Comparison of ENCODE assay signal across 18 cellular contexts in the genomic region with DNA sequence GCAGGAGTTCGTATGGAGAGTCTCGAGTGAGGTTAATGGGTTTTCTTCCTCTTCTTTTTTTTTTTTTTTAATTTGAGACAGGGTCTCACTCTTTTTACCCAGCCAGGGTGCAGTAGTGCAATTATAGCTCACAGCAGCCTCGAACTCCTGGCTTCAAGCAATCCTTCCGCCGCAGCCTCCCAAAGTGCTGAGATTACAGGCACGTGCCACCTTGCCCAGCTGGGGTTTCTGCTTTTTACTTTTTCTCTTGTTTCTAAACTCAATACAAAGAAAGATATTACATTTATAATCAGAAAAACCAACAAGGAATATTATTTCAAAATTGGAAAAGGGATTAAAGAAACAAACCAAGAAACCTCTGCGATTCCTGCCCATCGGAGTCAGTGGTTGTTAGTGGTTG.
DNase-seq lines count a peak whose midpoint lies in the region; ATAC-seq, FAIRE-seq and TF ChIP-seq lines count a peak whose summit lies in the region.
"Had no signal": no experiment of that assay in that cellular context is flagged by ENCODE, and none has a peak within 500 bp of the region (broad histone marks: within the 10 kb centered on the region; RNA-seq: fewer than 3 reads in every experiment).

No MANE protein-coding gene starts in this region.

- peak overlapping the region; percentile 49 for H4K91ac ChIP-seq in H1 (replicated peaks; ENCODE audit: insufficient read length, low read length)

- ATAC-seq in GM19397 (IDR thresholded peaks at IDR 0.05; ENCODE audit: unreplicated experiment), result no peak
- ATAC-seq: left ventricle myocardium superior had no signal

- H3K4me1 Mint-ChIP-seq in neural progenitor cell, result peaks cover 33% of the 10 kb centered on the region

- WGBS in H1 (ENCODE audit: extremely low coverage in 1 of 2, insufficient coverage in 1 of 2, insufficient read length in 1 of 2, insufficient replicate concordance in 2 of 2, low coverage in 1 of 2, low lambda C conversion rate in 2 of 2, missing lambda C conversion rate in 1 of 2), 2 experiments, result 92% methylated on average over 7 of the region's 8 CpGs; no CpG with 5 or more reads in 1 of the 2 experiments

- H4K20me1 ChIP-seq in H1 (replicated peaks in 1 of 2; ENCODE audit: control insufficient read depth in 1 of 2, insufficient read depth in 2 of 2, low read length in 2 of 2), result no peaks in the 10 kb centered on the region
- no peaks in the 10 kb centered on the region for H4K20me1 ChIP-seq in neural progenitor cell (ENCODE audit: low read depth)

- H3K9me3 Mint-ChIP-seq in neural progenitor cell, result no peaks in the 10 kb centered on the region
- H3K9me3 Mint-ChIP-seq: activated CD4-positive, alpha-beta T cell treated with anti-CD3 and anti-CD28 coated beads, Interleukin-2, amount 10 ng/mL, durations not matched to agents 24 days and 14 days; naive B cell had no signal

- no peak overlapping the region for H3K23ac ChIP-seq in H1 (ENCODE audit: insufficient read length)

- no peak overlapping the region for H4K8ac ChIP-seq in H1 (ENCODE audit: extremely low read depth, insufficient read depth, low read length)

- no peak overlapping the region for H3K4ac ChIP-seq in H1 (replicated peaks; ENCODE audit: insufficient read length, low read depth, low read length)

- H2BK5ac ChIP-seq in H1 (ENCODE audit: low read depth, low read length), result no peak overlapping the region

- POLR2A ChIA-PET in H1 (lab: Charles Lee; ENCODE audit: partially characterized antibody), result interaction anchor here (1.1 kb wide), 1 partner anchor 30 kb away, joined by 3 read pairs; no protein-coding TSS in a partner anchor

- TF ChIP-seq EP300 in H1 (IDR thresholded peaks at IDR 0.05; ENCODE audit: borderline replicate concordance in 1 of 2, low read depth in 2 of 2, low read length in 2 of 2), result no peak

- no peak for TF ChIP-seq CTCF in H1 (IDR thresholded peaks at IDR 0.05; ENCODE audit: control extremely low read depth in 1 of 3, insufficient read depth in 1 of 3, low read depth in 1 of 3, low read length in 3 of 3)
- no peak for TF ChIP-seq CTCF in neural progenitor cell (IDR thresholded peaks at IDR 0.05)

- H3K4me3 ChIP-seq in NT2/D1 (ENCODE audit: insufficient read length, low read depth), result no peak overlapping the region
- no peak overlapping the region for H3K4me3 ChIP-seq in H1 (ENCODE audit: extremely low read depth in 1 of 4, insufficient read depth in 2 of 4, low read depth in 3 of 4, low read length in 4 of 4)
- H3K4me3 ChIP-seq in neural progenitor cell, result no peak overlapping the region
- no peak overlapping the region for H3K4me3 ChIP-seq in stomach smooth muscle (ENCODE audit: low read length in 2 of 2)

- peaks cover 3% of the 10 kb centered on the region for H3F3A ChIP-seq in neural progenitor cell (ENCODE audit: low read depth)

- no peak overlapping the region for H2AFZ ChIP-seq in H1 (ENCODE audit: low read length)
- H2AFZ ChIP-seq in neural progenitor cell (replicated peaks), result no peak overlapping the region

- H3K56ac ChIP-seq in H1 (replicated peaks; ENCODE audit: insufficient read length, low read depth, low read length), result no peak overlapping the region

- CTCF ChIA-PET in H1 (lab: Charles Lee; ENCODE audit: partially characterized antibody), result interaction anchor here (0.7 to 1.9 kb wide), 4 partner anchors 13 to 245 kb away, joined by 4 to 5 read pairs (median 4); no protein-coding TSS in a partner anchor

- no peak overlapping the region for H2AK5ac ChIP-seq in H1 (ENCODE audit: low read depth, low read length)

- no peak overlapping the region for H2BK12ac ChIP-seq in H1 (ENCODE audit: low read depth, low read length)

- H3K23me2 ChIP-seq in H1 (ENCODE audit: low read depth, low read length), result no peaks in the 10 kb centered on the region

- H2BK15ac ChIP-seq in H1 (ENCODE audit: low read length), result no peak overlapping the region

- no peak for TF ChIP-seq RAD21 in H1 (IDR thresholded peaks at IDR 0.05 in 1 of 2, conservative IDR thresholded peaks at IDR 0.05 in 1 of 2; ENCODE audit: low read depth in 2 of 2, low read length in 2 of 2)

- DNase-seq in NT2/D1 (ENCODE audit: low read depth, low spot score), result no peak
- no peak for DNase-seq in H1 (ENCODE audit: low read depth in 1 of 2, low spot score in 2 of 2)
- DNase-seq in neural progenitor cell (ENCODE audit: low spot score), result no peak
- no peak for DNase-seq in T-helper 9 cell
- no peak for DNase-seq in NCI-H82 (lab: John Stamatoyannopoulos, UW)
- no peak for DNase-seq in NCI-H2196 treated with DMSO at 0.1 percent for 48 hours (lab: John Stamatoyannopoulos, UW; ENCODE audit: unreplicated experiment)
- DNase-seq: activated CD4-positive, alpha-beta T cell treated with anti-CD3 and anti-CD28 coated beads, Interleukin-2, amount 10 ng/mL, durations not matched to agents 24 days and 14 days; activated CD8-positive, alpha-beta memory T cell treated with anti-CD3 and anti-CD28 coated beads, Interleukin-2, amount 50 U/mL, for 48 hours; left ventricle myocardium superior; naive B cell; NCI-H2029; NCI-H510A; stimulated activated CD4-positive, alpha-beta T cell treated with anti-CD3 and anti-CD28 coated beads, Interleukin-1b, Interleukin-23, amount 100 ng/mL, for 48 hours had no signal

- H3K18ac ChIP-seq in H1 (ENCODE audit: extremely low read depth, low read length), result peak overlapping the region; percentile 63; the same call in 1 of the 2 replicates

- H3K9ac ChIP-seq in NT2/D1 (ENCODE audit: insufficient read length, low read depth) (peak overlapping the region; percentile 69), H1 (replicated peaks in 1 of 4; ENCODE audit: extremely low read depth in 1 of 4, low read depth in 3 of 4, low read length in 3 of 4) (no peak overlapping the region), neural progenitor cell (no peak overlapping the region), stomach smooth muscle (ENCODE audit: low read length in 2 of 2) (peak overlapping the region in 1 of 2 donors; percentile 54)

- no peak for TF ChIP-seq POLR2A in H1 (IDR thresholded peaks at IDR 0.05; ENCODE audit: control extremely low read depth in 1 of 2, low read depth in 2 of 2, low read length in 2 of 2)

- H3K36me3 Mint-ChIP-seq in neural progenitor cell, result no peaks in the 10 kb centered on the region
- H3K36me3 Mint-ChIP-seq: naive B cell had no signal

- H3K79me2 ChIP-seq in H1 (ENCODE audit: control insufficient read depth in 1 of 2, insufficient read depth in 2 of 2, low read length in 2 of 2) (0 out of 4 replicates have a peak, but pooled peaks cover 0 to 2% of the 10 kb centered on the region in 2 experiments), neural progenitor cell (ENCODE audit: low read depth) (no peaks in the 10 kb centered on the region)

- H3K9me3 ChIP-seq in NT2/D1 (ENCODE audit: insufficient read depth, low read length), result no peaks in the 10 kb centered on the region
- H3K9me3 ChIP-seq in H1 (ENCODE audit: insufficient read depth in 2 of 2, low read depth in 1 of 2, low read length in 1 of 2), result no peaks in the 10 kb centered on the region
- H3K9me3 ChIP-seq in neural progenitor cell (ENCODE audit: low read depth), result no peaks in the 10 kb centered on the region
- H3K9me3 ChIP-seq in stomach smooth muscle (ENCODE audit: control insufficient read depth in 2 of 2, low read length in 2 of 2), result no peaks in the 10 kb centered on the region

- no peak overlapping the region for H3K27ac Mint-ChIP-seq in neural progenitor cell
- H3K27ac Mint-ChIP-seq: activated CD4-positive, alpha-beta T cell treated with anti-CD3 and anti-CD28 coated beads, Interleukin-2, amount 10 ng/mL, durations not matched to agents 24 days and 14 days; B cell had no signal

- H3K27ac ChIP-seq in H1 (ENCODE audit: low read depth, low read length) (no peak overlapping the region), neural progenitor cell (no peak overlapping the region), stomach smooth muscle (ENCODE audit: low read length) (peak overlapping the region; percentile 58)

- no peak overlapping the region for H4K5ac ChIP-seq in H1 (ENCODE audit: insufficient read length, low read depth, low read length)

- H3K4me2 ChIP-seq in H1 (ENCODE audit: insufficient read depth in 1 of 2, low read depth in 2 of 2, low read length in 2 of 2), result peak overlapping the region; percentile 3 to 43; a peak in 1 of 4 replicates
- H3K4me2 ChIP-seq in neural progenitor cell, result peak overlapping the region; percentile 59

- FAIRE-seq in H1 (lab: Jason Lieb, UNC), result no peak
- FAIRE-seq: colon, frontal cortex had no signal

- peaks cover 5% of the 10 kb centered on the region for H3K79me1 ChIP-seq in H1 (ENCODE audit: low read depth, low read length)

- no peak overlapping the region for H3K14ac ChIP-seq in H1 (ENCODE audit: insufficient read length)

- H3K36me3 ChIP-seq in NT2/D1 (ENCODE audit: insufficient read depth, insufficient read length, low read length) (peaks cover 9% of the 10 kb centered on the region), H1 (ENCODE audit: control insufficient read depth in 2 of 4, insufficient read depth in 4 of 4, low read length in 3 of 4) (no peaks in the 10 kb centered on the region), neural progenitor cell (no peaks in the 10 kb centered on the region), stomach smooth muscle (ENCODE audit: control insufficient read depth in 2 of 2, insufficient read depth in 2 of 2, low read length in 2 of 2) (no peaks in the 10 kb centered on the region)

- H3K27me3 ChIP-seq in NT2/D1 (ENCODE audit: insufficient read depth, insufficient read length) (no peaks in the 10 kb centered on the region), H1 (replicated peaks in 1 of 4; ENCODE audit: control insufficient read depth in 3 of 4, extremely low read depth in 1 of 4, insufficient read depth in 3 of 4, low read length in 3 of 4) (no peaks in the 10 kb centered on the region), neural progenitor cell (no peaks in the 10 kb centered on the region), stomach smooth muscle (ENCODE audit: control insufficient read depth in 1 of 2, insufficient read depth in 2 of 2, low read length in 2 of 2) (no peaks in the 10 kb centered on the region)

- H2BK120ac ChIP-seq in H1 (replicated peaks; ENCODE audit: low read depth, low read length), result no peak overlapping the region

- H3K4me1 ChIP-seq in NT2/D1 (ENCODE audit: insufficient read depth, insufficient read length) (peaks cover 50% of the 10 kb centered on the region), H1 (replicated peaks in 1 of 4; ENCODE audit: control insufficient read depth in 3 of 4, insufficient read depth in 4 of 4, low read length in 3 of 4) (peaks cover 0 to 31% (median 15%) of the 10 kb centered on the region in 4 experiments; a peak in 6 of 7 replicates), neural progenitor cell (peaks cover 24% of the 10 kb centered on the region), stomach smooth muscle (ENCODE audit: control insufficient read depth, insufficient read depth, low read length) (peaks cover 52% of the 10 kb centered on the region)

- no peak overlapping the region for H2BK20ac ChIP-seq in H1 (ENCODE audit: low read length)

- H3K4me3 Mint-ChIP-seq in neural progenitor cell, result no peak overlapping the region
- H3K4me3 Mint-ChIP-seq: activated CD4-positive, alpha-beta T cell treated with anti-CD3 and anti-CD28 coated beads, Interleukin-2, amount 10 ng/mL, durations not matched to agents 24 days and 14 days; B cell; naive B cell had no signal

- peaks cover 11% of the 10 kb centered on the region for H3K27me3 Mint-ChIP-seq in neural progenitor cell (ENCODE audit: insufficient read depth, low read depth)
- H3K27me3 Mint-ChIP-seq: activated CD4-positive, alpha-beta T cell treated with anti-CD3 and anti-CD28 coated beads, Interleukin-2, amount 10 ng/mL, durations not matched to agents 24 days and 14 days; B cell; naive B cell had no signal
